ENCODE assay signal across 16 cellular contexts in the genomic region with DNA sequence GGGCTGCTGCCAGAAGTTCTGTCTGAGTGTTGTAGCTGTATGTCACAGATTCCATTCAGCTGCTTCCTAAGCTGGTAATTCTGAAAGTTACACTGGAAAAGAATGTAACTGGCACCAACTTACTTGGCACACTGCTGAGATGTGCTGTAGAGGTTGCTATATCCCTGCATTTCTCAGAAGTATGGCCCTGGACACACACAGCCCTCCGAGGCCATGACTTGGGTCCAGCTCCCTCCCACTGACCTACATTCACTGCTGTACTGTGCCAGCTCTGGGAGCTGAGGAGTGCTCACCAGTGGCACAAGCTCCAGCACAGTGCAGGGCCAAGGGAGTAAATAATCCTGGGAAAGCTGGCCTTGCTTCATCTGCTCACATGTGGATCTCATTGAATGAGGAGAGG. TPM values are rescaled to one million over a fixed set of nuclear protein-coding genes. Genes with fewer than 3 reads are reported as not detected.
A peak's percentile ranks its signal among the peaks of the same experiment; 100 is the strongest.
DNase-seq lines count a peak whose midpoint lies in the region; ATAC-seq and TF ChIP-seq lines count a peak whose summit lies in the region.
"Had no signal": no experiment of that assay in that cellular context is flagged by ENCODE, and none has a peak within 500 bp of the region (broad histone marks: within the 10 kb centered on the region; RNA-seq: fewer than 3 reads in every experiment).

No MANE protein-coding gene starts in this region.

- DNase-seq in DND-41 (no peak), cerebellum (ENCODE audit: low spot score) (peak; percentile 81), left lung (no peak), OCI-LY7 (ENCODE audit: low spot score) (no peak)
- DNase-seq in stimulated activated CD4-positive, alpha-beta T cell treated with anti-CD3 and anti-CD28 coated beads, Interleukin-15, amount 100 ng/mL, for 24 hours, result no peak
- DNase-seq in natural killer cell treated with Interleukin-12 subunit alpha and Interleukin-12 subunit beta and Interleukin-15 and Interleukin-18, amount 100 ng/mL, for 72 hours (ENCODE audit: low spot score), result no peak
- DNase-seq: activated CD4-positive, alpha-beta T cell treated with anti-CD3 and anti-CD28 coated beads for 4 hours; dermis blood vessel endothelial cell; NK-92 treated with Interleukin-12 subunit alpha and Interleukin-12 subunit beta, amount 100 ng/mL, for 24 hours; stimulated activated naive CD8-positive, alpha-beta T cell treated with anti-CD3 and anti-CD28 coated beads, Interleukin-15, amount 100 ng/mL, for 72 hours; SW 1271 had no signal

- no peak overlapping the region for H3K4me3 ChIP-seq in DND-41 (ENCODE audit: low read depth in 1 of 2, low read length in 2 of 2)
- no peak overlapping the region for H3K4me3 ChIP-seq in left lung
- H3K4me3 ChIP-seq in OCI-LY7 (ENCODE audit: low read depth, low read length, poor library complexity, severe bottlenecking), result no peak overlapping the region
- H3K4me3 ChIP-seq: GM23338 had no signal

- peak overlapping the region; percentile 47 for H3K27ac Mint-ChIP-seq in stimulated activated memory B cell treated with anti-CD40 and anti-IgM and Interleukin-4, amounts not matched to agents 10 μg/mL and 1 μg/mL and 100 μg/mL, for 72 hours
- H3K27ac Mint-ChIP-seq in natural killer cell treated with Interleukin-12 subunit alpha and Interleukin-12 subunit beta and Interleukin-15 and Interleukin-18, amount 100 ng/mL, for 72 hours, result no peak overlapping the region
- H3K27ac Mint-ChIP-seq: activated T-helper 17 cell treated with anti-CD3 and anti-CD28 coated beads, Interleukin-2, amount 50 U/mL, for 72 hours; GM23338; stimulated activated naive CD8-positive, alpha-beta T cell treated with anti-CD3 and anti-CD28 coated beads, Interleukin-15, amount 100 ng/mL, for 72 hours had no signal

- H3K4me3 Mint-ChIP-seq in stimulated activated memory B cell treated with anti-CD40 and anti-IgM and Interleukin-4, amounts not matched to agents 10 μg/mL and 1 μg/mL and 100 μg/mL, for 72 hours, result no peak overlapping the region
- H3K4me3 Mint-ChIP-seq in natural killer cell treated with Interleukin-12 subunit alpha and Interleukin-12 subunit beta and Interleukin-15 and Interleukin-18, amount 100 ng/mL, for 72 hours, result no peak overlapping the region
- H3K4me3 Mint-ChIP-seq: activated T-helper 17 cell treated with anti-CD3 and anti-CD28 coated beads, Interleukin-2, amount 50 U/mL, for 72 hours; CD14-positive monocyte; GM23338; stimulated activated naive CD8-positive, alpha-beta T cell treated with anti-CD3 and anti-CD28 coated beads, Interleukin-15, amount 100 ng/mL, for 72 hours had no signal

- no TSS peak for BruUV-seq in OCI-LY7 (replicated peaks; lab: Mats Ljungman, UMichigan)

- no peak for ATAC-seq in DND-41 (ENCODE audit: insufficient read depth, low read depth)
- ATAC-seq in left lung, result peak; percentile 29
- no peak for ATAC-seq in stimulated activated memory B cell treated with anti-CD40 and anti-IgM and Interleukin-4, amounts not matched to agents 10 μg/mL and 1 μg/mL and 100 μg/mL, for 72 hours
- ATAC-seq in natural killer cell treated with Interleukin-12 subunit alpha and Interleukin-12 subunit beta and Interleukin-15 and Interleukin-18, amount 100 ng/mL, for 72 hours, result no peak
- no peak for ATAC-seq in HG02763 (IDR thresholded peaks at IDR 0.05; ENCODE audit: unreplicated experiment)
- ATAC-seq: activated T-helper 17 cell treated with anti-CD3 and anti-CD28 coated beads, Interleukin-2, amount 50 U/mL, for 72 hours; GM23338; stimulated activated naive CD8-positive, alpha-beta T cell treated with anti-CD3 and anti-CD28 coated beads, Interleukin-15, amount 100 ng/mL, for 72 hours had no signal

- H3K27me3 ChIP-seq in DND-41 (ENCODE audit: insufficient read depth, low read length, poor library complexity) (no peaks in the 10 kb centered on the region), left lung (no peaks in the 10 kb centered on the region)

- no peaks in the 10 kb centered on the region for H4K20me1 ChIP-seq in DND-41 (ENCODE audit: insufficient read depth, low read length)
- no peaks in the 10 kb centered on the region for H4K20me1 ChIP-seq in OCI-LY7 (ENCODE audit: insufficient read depth, low read length)

- H3K9me3 Mint-ChIP-seq in stimulated activated memory B cell treated with anti-CD40 and anti-IgM and Interleukin-4, amounts not matched to agents 10 μg/mL and 1 μg/mL and 100 μg/mL, for 72 hours, result no peaks in the 10 kb centered on the region
- peaks cover 2% of the 10 kb centered on the region for H3K9me3 Mint-ChIP-seq in natural killer cell treated with Interleukin-12 subunit alpha and Interleukin-12 subunit beta and Interleukin-15 and Interleukin-18, amount 100 ng/mL, for 72 hours
- H3K9me3 Mint-ChIP-seq: activated T-helper 17 cell treated with anti-CD3 and anti-CD28 coated beads, Interleukin-2, amount 50 U/mL, for 72 hours; GM23338; stimulated activated naive CD8-positive, alpha-beta T cell treated with anti-CD3 and anti-CD28 coated beads, Interleukin-15, amount 100 ng/mL, for 72 hours had no signal

- H3K27me3 Mint-ChIP-seq in stimulated activated memory B cell treated with anti-CD40 and anti-IgM and Interleukin-4, amounts not matched to agents 10 μg/mL and 1 μg/mL and 100 μg/mL, for 72 hours, result no peaks in the 10 kb centered on the region
- H3K27me3 Mint-ChIP-seq in natural killer cell treated with Interleukin-12 subunit alpha and Interleukin-12 subunit beta and Interleukin-15 and Interleukin-18, amount 100 ng/mL, for 72 hours, result no peaks in the 10 kb centered on the region
- H3K27me3 Mint-ChIP-seq: activated T-helper 17 cell treated with anti-CD3 and anti-CD28 coated beads, Interleukin-2, amount 50 U/mL, for 72 hours; stimulated activated naive CD8-positive, alpha-beta T cell treated with anti-CD3 and anti-CD28 coated beads, Interleukin-15, amount 100 ng/mL, for 72 hours had no signal

- POLR2A ChIA-PET in OCI-LY7 (lab: Charles Lee), result interaction anchor here (0.8 kb wide), 1 partner anchor 22 kb away, joined by 3 read pairs; no protein-coding TSS in a partner anchor

- H3K36me3 Mint-ChIP-seq in stimulated activated memory B cell treated with anti-CD40 and anti-IgM and Interleukin-4, amounts not matched to agents 10 μg/mL and 1 μg/mL and 100 μg/mL, for 72 hours, result peaks cover 75% of the 10 kb centered on the region
- peaks cover 31% of the 10 kb centered on the region for H3K36me3 Mint-ChIP-seq in natural killer cell treated with Interleukin-12 subunit alpha and Interleukin-12 subunit beta and Interleukin-15 and Interleukin-18, amount 100 ng/mL, for 72 hours

- no peak for TF ChIP-seq CTCF in DND-41 (IDR thresholded peaks at IDR 0.05; ENCODE audit: borderline replicate concordance, extremely low read depth, low read length, poor library complexity, severe bottlenecking)
- TF ChIP-seq CTCF in left lung (IDR thresholded peaks at IDR 0.05), result no peak
- no peak for TF ChIP-seq CTCF in OCI-LY7 (conservative IDR thresholded peaks at IDR 0.05; ENCODE audit: low read length)

- CTCF ChIA-PET in OCI-LY7 (lab: Charles Lee; ENCODE audit: unreplicated experiment), result no interaction called here

- H3K9me2 ChIP-seq in OCI-LY7 (ENCODE audit: insufficient read depth, low read length), result no peaks in the 10 kb centered on the region

- H3K9me3 ChIP-seq in DND-41 (ENCODE audit: insufficient read depth, low read length, severe bottlenecking) (no peaks in the 10 kb centered on the region), left lung (no peaks in the 10 kb centered on the region), OCI-LY7 (ENCODE audit: low read length) (no peaks in the 10 kb centered on the region)

- 0 out of 2 replicates have a peak overlapping the region, but pooled peaks have one; percentile 1 for H3K9ac ChIP-seq in DND-41 (ENCODE audit: low read depth, low read length)

- H3K4me1 ChIP-seq in DND-41 (ENCODE audit: insufficient read depth, low read length), result peaks cover 72% of the 10 kb centered on the region
- H3K4me1 ChIP-seq in left lung, result peaks cover 0 to 28% of the 10 kb centered on the region in 2 donors
- H3K4me1 ChIP-seq in OCI-LY7 (ENCODE audit: insufficient read depth, low read length, poor library complexity, severe bottlenecking), result no peaks in the 10 kb centered on the region

- no peak overlapping the region for H2AFZ ChIP-seq in DND-41 (ENCODE audit: low read depth, low read length)
- H2AFZ ChIP-seq in OCI-LY7 (ENCODE audit: low read length), result no peak overlapping the region
- H2AFZ ChIP-seq: GM23338 had no signal

- H3K36me3 ChIP-seq in DND-41 (ENCODE audit: insufficient read depth, low read length), result peaks cover 90% of the 10 kb centered on the region
- peaks cover 0 to 67% of the 10 kb centered on the region in 2 donors for H3K36me3 ChIP-seq in left lung
- H3K36me3 ChIP-seq in OCI-LY7 (ENCODE audit: insufficient read depth, low read length), result peaks cover 56% of the 10 kb centered on the region

- H3K4me1 Mint-ChIP-seq in stimulated activated memory B cell treated with anti-CD40 and anti-IgM and Interleukin-4, amounts not matched to agents 10 μg/mL and 1 μg/mL and 100 μg/mL, for 72 hours, result peaks cover 28% of the 10 kb centered on the region
- H3K4me1 Mint-ChIP-seq in natural killer cell treated with Interleukin-12 subunit alpha and Interleukin-12 subunit beta and Interleukin-15 and Interleukin-18, amount 100 ng/mL, for 72 hours (ENCODE audit: low read depth in 2 of 2), result peaks cover 19 to 28% of the 10 kb centered on the region in 2 donors
- H3K4me1 Mint-ChIP-seq: GM23338 had no signal

- peaks cover 71% of the 10 kb centered on the region for H3K79me2 ChIP-seq in DND-41 (ENCODE audit: insufficient read depth, low read length)
- no peaks in the 10 kb centered on the region for H3K79me2 ChIP-seq in OCI-LY7 (ENCODE audit: insufficient read depth, low read depth, low read length)

- intact Hi-C loops in left lung (cut with DNase I), result no loop called here
- intact Hi-C loops in OCI-LY7 (cut with micrococcal nuclease; ENCODE audit: unreplicated experiment), result no loop called here

- H3K4me2 ChIP-seq in DND-41 (ENCODE audit: insufficient read depth, low read length) (no peak overlapping the region), OCI-LY7 (ENCODE audit: low read length) (no peak overlapping the region)
- H3K4me2 ChIP-seq: GM23338 had no signal

- H3K27ac ChIP-seq in DND-41 (ENCODE audit: low read length) (peak overlapping the region; percentile 93), left lung (peak overlapping the region in 1 of 2 donors; percentile 11), OCI-LY7 (ENCODE audit: low read depth, low read length, poor library complexity, severe bottlenecking) (no peak overlapping the region)

RNA-seq across cellular contexts. Expression of a gene that starts 25.8 kb away (rescaled TPM):
- 1.00 TPM for total RNA-seq in cerebellum
- 1 to 10 TPM; 2.1 to 5.3 TPM for total RNA-seq in left lung
- total RNA-seq in natural killer cell treated with Interleukin-12 subunit alpha and Interleukin-12 subunit beta and Interleukin-15 and Interleukin-18, amount 100 ng/mL, for 72 hours, result 10 to 100 TPM; 23.5 to 23.7 TPM
- total RNA-seq in OCI-LY7 (2014; rRNA removed; shearing (Covaris generic)), result not detected in 2 replicates
- total RNA-seq in OCI-LY7 (2022), result 0.34 TPM in 1 of 2 replicates, not detected in the other
- total RNA-seq: GM23338 had no signal

RNA-seq across cellular contexts. Expression of a gene that starts 26.2 kb away (rescaled TPM):
- total RNA-seq in cerebellum (8.1 TPM), left lung (10 to 100 TPM; 10.7 to 12.4 TPM), OCI-LY7 (2022) (12.3 and 13.4 TPM in 2 replicates)
- 10 to 100 TPM; 27.3 to 37.8 TPM for total RNA-seq in natural killer cell treated with Interleukin-12 subunit alpha and Interleukin-12 subunit beta and Interleukin-15 and Interleukin-18, amount 100 ng/mL, for 72 hours
- total RNA-seq in OCI-LY7 (2014; rRNA removed; shearing (Covaris generic)), result 8.0 and 8.7 TPM in 2 replicates
